1 cellular context compared by ENCODE assay signal in the genomic region with DNA sequence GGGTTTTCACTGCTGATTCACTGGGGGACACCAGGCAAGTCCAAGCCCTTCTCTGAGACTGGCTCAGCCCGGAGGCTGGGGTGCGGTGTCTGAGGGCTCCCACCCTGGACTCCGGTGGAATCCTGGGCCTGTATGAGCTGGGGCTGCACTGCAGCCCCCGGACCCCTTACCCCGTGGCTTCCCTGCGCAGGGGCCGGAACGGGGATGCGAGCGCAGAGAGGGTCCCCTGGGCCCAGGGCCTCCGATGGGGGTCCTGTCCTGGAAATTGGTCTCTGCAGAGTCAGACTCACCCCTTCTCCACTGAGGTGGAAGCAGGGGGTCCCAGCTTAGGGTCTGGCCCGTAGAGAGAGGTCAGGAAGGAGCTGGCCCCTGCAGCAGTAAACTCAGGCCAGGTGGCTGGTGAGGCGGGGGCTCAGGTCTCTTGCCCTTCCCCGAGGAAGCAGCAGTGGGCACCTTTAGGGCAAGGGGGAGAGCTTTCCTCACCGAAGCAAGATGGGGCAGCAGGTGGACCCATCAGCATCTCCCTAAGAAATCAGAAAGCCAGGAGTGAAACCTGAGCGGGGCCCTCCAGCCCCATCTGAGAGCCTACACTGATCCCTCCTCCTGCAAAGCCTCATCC.
TF ChIP-seq lines count a peak whose summit lies in the region.

No MANE protein-coding gene starts in this region.

TF ChIP-seq in A549, 52 proteins besides CTCF, POLR2A, EP300 and RAD21 (continued from another document):
- no peak for TF ChIP-seq ZFP36 (IDR thresholded peaks at IDR 0.05; ENCODE audit: borderline replicate concordance, partially characterized antibody)
- no peak for TF ChIP-seq CEBPB (IDR thresholded peaks at IDR 0.05)
- TF ChIP-seq, protein P1, sequence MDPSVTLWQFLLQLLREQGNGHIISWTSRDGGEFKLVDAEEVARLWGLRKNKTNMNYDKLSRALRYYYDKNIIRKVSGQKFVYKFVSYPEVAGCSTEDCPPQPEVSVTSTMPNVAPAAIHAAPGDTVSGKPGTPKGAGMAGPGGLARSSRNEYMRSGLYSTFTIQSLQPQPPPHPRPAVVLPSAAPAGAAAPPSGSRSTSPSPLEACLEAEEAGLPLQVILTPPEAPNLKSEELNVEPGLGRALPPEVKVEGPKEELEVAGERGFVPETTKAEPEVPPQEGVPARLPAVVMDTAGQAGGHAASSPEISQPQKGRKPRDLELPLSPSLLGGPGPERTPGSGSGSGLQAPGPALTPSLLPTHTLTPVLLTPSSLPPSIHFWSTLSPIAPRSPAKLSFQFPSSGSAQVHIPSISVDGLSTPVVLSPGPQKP (IDR thresholded peaks at IDR 0.05; ENCODE audit: low read depth, low read length) = no peak
- no peak for TF ChIP-seq GATA3 (IDR thresholded peaks at IDR 0.05; ENCODE audit: borderline replicate concordance)
- TF ChIP-seq, protein P2, sequence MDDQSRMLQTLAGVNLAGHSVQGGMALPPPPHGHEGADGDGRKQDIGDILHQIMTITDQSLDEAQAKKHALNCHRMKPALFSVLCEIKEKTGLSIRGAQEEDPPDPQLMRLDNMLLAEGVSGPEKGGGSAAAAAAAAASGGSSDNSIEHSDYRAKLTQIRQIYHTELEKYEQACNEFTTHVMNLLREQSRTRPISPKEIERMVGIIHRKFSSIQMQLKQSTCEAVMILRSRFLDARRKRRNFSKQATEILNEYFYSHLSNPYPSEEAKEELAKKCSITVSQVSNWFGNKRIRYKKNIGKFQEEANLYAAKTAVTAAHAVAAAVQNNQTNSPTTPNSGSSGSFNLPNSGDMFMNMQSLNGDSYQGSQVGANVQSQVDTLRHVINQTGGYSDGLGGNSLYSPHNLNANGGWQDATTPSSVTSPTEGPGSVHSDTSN (IDR thresholded peaks at IDR 0.05) = no peak
- TF ChIP-seq FOXS1 (CRISPR knock-in tag; IDR thresholded peaks at IDR 0.05) = no peak
TF ChIP-seq in A549: peak in this region for 0.
